In genomic region chr7:138434458-138435093, GRCh38 we compare ENCODE assay signal across 19 cellular contexts. TPM values are rescaled to one million over a fixed set of nuclear protein-coding genes. Genes with fewer than 3 reads are reported as not detected.
DNase-seq lines count a peak whose midpoint lies in the region; ATAC-seq and TF ChIP-seq lines count a peak whose summit lies in the region.
"Had no signal": no experiment of that assay in that cellular context is flagged by ENCODE, and none has a peak within 500 bp of the region (broad histone marks: within the 10 kb centered on the region; RNA-seq: fewer than 3 reads in every experiment).

No MANE protein-coding gene starts in this region.

- in situ Hi-C loops in HAP-1 (cut with MboI; ENCODE audit: low sequenced_read_pairs) = no loop called here

- H3K4me1 Mint-ChIP-seq in WTC11 = peaks cover 46% of the 10 kb centered on the region
- H3K4me1 Mint-ChIP-seq: B cell, T-cell had no signal

- no peaks in the 10 kb centered on the region for H3K36me3 ChIP-seq in HAP-1 (replicated peaks)
- H3K36me3 ChIP-seq: MG63 had no signal

- peaks cover 22% of the 10 kb centered on the region for H3K4me1 ChIP-seq in HAP-1

- DNase-seq in DMS153 (lab: John Stamatoyannopoulos, UW) (peak; percentile 24), DMS153 treated with DMSO at 0.1 percent for 48 hours (lab: John Stamatoyannopoulos, UW; ENCODE audit: unreplicated experiment) (no peak), HAP-1 (ENCODE audit: low spot score in 2 of 2) (peak; percentile 34 to 69), WTC11 (ENCODE audit: low spot score) (no peak), iPS-NIHi7 (ENCODE audit: extremely low spot score) (peak; percentile 10), globus pallidus (ENCODE audit: low spot score) (no peak), NCI-H446 (lab: John Stamatoyannopoulos, UW) (no peak)
- DNase-seq: CD8-positive, alpha-beta T cell; DMS 273 treated with DMSO at 0.1 percent for 48 hours; GOT3; KG1; MG63; NCI-H1694 treated with DMSO at 0.1 percent for 48 hours; NCI-H524 treated with DMSO at 0.1 percent for 48 hours; NCI-H774; T-cell had no signal

- peaks cover 17% of the 10 kb centered on the region for H3K9me3 ChIP-seq in HAP-1
- H3K9me3 ChIP-seq: MG63 had no signal

- no peak overlapping the region for H3K4me3 ChIP-seq in HAP-1
- H3K4me3 ChIP-seq: MG63 had no signal

- peak overlapping the region; percentile 28; the same call in 1 of the 2 replicates for H3K4me3 Mint-ChIP-seq in WTC11
- H3K4me3 Mint-ChIP-seq: B cell; CD8-positive, alpha-beta T cell; T-cell had no signal

- TF ChIP-seq CTCF in WTC11 (IDR thresholded peaks at IDR 0.05) = no peak

- H3K27me3 Mint-ChIP-seq in WTC11 (ENCODE audit: low read depth) = peaks cover 9% of the 10 kb centered on the region

- CTCF ChIA-PET in WTC11 (lab: Charles Lee) = no interaction called here

- H3K27me3 ChIP-seq in HAP-1 (ENCODE audit: low read depth) = no peaks in the 10 kb centered on the region
- H3K27me3 ChIP-seq: MG63 had no signal

- H3K9me3 Mint-ChIP-seq in WTC11 = peaks cover 43% of the 10 kb centered on the region

- ATAC-seq in WTC11 (peak; percentile 73), GM19452 (IDR thresholded peaks at IDR 0.05; ENCODE audit: unreplicated experiment) (no peak)
- ATAC-seq: CD8-positive, alpha-beta T cell; Panc1; T-cell had no signal

- H3K27ac Mint-ChIP-seq in WTC11 = peak overlapping the region; percentile 97
- H3K27ac Mint-ChIP-seq: B cell; CD8-positive, alpha-beta T cell; T-cell had no signal

- POLR2A ChIA-PET in WTC11 (lab: Charles Lee) = no interaction called here

- H3K36me3 Mint-ChIP-seq in WTC11 = peaks cover 36% of the 10 kb centered on the region
- H3K36me3 Mint-ChIP-seq: T-cell had no signal

TF ChIP-seq in WTC11, 78 proteins besides CTCF, POLR2A, EP300 and RAD21:
- TF ChIP-seq SOX15 (CRISPR knock-in tag; IDR thresholded peaks at IDR 0.05) = no peak
- no peak for TF ChIP-seq KAT7 (CRISPR knock-in tag; IDR thresholded peaks at IDR 0.05; ENCODE audit: borderline replicate concordance)
- TF ChIP-seq ZNF232 (CRISPR knock-in tag; IDR thresholded peaks at IDR 0.05) = no peak
- no peak for TF ChIP-seq AR (CRISPR knock-in tag; IDR thresholded peaks at IDR 0.05)
- no peak for TF ChIP-seq ZNF423 (CRISPR knock-in tag; IDR thresholded peaks at IDR 0.05)
- TF ChIP-seq ZNF512 (CRISPR knock-in tag; IDR thresholded peaks at IDR 0.05; ENCODE audit: borderline replicate concordance) = no peak
- no peak for TF ChIP-seq NFYB (CRISPR knock-in tag; conservative IDR thresholded peaks at IDR 0.05; ENCODE audit: low read depth)
- TF ChIP-seq HMGA2 (CRISPR knock-in tag; IDR thresholded peaks at IDR 0.05) = no peak
- no peak for TF ChIP-seq TP53 (CRISPR knock-in tag; IDR thresholded peaks at IDR 0.05)
- TF ChIP-seq OVOL2 (CRISPR knock-in tag; IDR thresholded peaks at IDR 0.05; ENCODE audit: borderline replicate concordance) = no peak
- no peak for TF ChIP-seq HMGXB4 (CRISPR knock-in tag; IDR thresholded peaks at IDR 0.05)
- TF ChIP-seq ZNF121 (CRISPR knock-in tag; IDR thresholded peaks at IDR 0.05) = no peak
- no peak for TF ChIP-seq ATF1 (CRISPR knock-in tag; IDR thresholded peaks at IDR 0.05)
- TF ChIP-seq ZNF219 (CRISPR knock-in tag; IDR thresholded peaks at IDR 0.05; ENCODE audit: borderline replicate concordance) = no peak
- TF ChIP-seq ATF2 (CRISPR knock-in tag; IDR thresholded peaks at IDR 0.05; ENCODE audit: borderline replicate concordance, low read depth) = no peak

RNA-seq across cellular contexts. Expression of gene TRIM24, which starts 25.5 kb away (rescaled TPM):
- total RNA-seq in WTC11 (2021) = 103 to 113 TPM (median 104 TPM) in 3 replicates

Comparison
In these comparisons a context has a peak if more than half of its experiments do, and no peak if none do; other contexts are left out.
1. DNase-seq: peak in DMS153 (single experiment), HAP-1 (2 of 2) and iPS-NIHi7 (single experiment); none in DMS153 treated with DMSO at 0.1 percent for 48 hours (single experiment), WTC11 (single experiment), globus pallidus (single experiment) and NCI-H446 (0 of 2).